ENCODE assay signal across 1 cellular context in genomic region chr2:165967746-165968145, GRCh38.
TF ChIP-seq lines count a peak whose summit lies in the region.

No MANE protein-coding gene starts in this region.

TF ChIP-seq in HepG2, 621 proteins besides CTCF, POLR2A, EP300 and RAD21:
- TF ChIP-seq ZNF609 (CRISPR knock-in tag; IDR thresholded peaks at IDR 0.05; ENCODE audit: borderline replicate concordance) (0 out of 2 replicates have a peak, but pooled peaks have one; percentile 30), RFX5 (IDR thresholded peaks at IDR 0.05; ENCODE audit: low read depth, low read length) (no peak), ZNF782 (CRISPR knock-in tag; IDR thresholded peaks at IDR 0.05; ENCODE audit: borderline replicate concordance) (peak; percentile 50; the same call in 1 of the 2 replicates), DR1 (CRISPR knock-in tag; IDR thresholded peaks at IDR 0.05) (0 out of 2 replicates have a peak, but pooled peaks have one; percentile 14)
